ENCODE assay signal across 14 cellular contexts in genomic region chr17:77227461-77228223, GRCh38.
A peak's percentile ranks its signal among the peaks of the same experiment; 100 is the strongest.
DNase-seq lines count a peak whose midpoint lies in the region; ATAC-seq and TF ChIP-seq lines count a peak whose summit lies in the region.
"Had no signal": no experiment of that assay in that cellular context is flagged by ENCODE, and none has a peak within 500 bp of the region (broad histone marks: within the 10 kb centered on the region; RNA-seq: fewer than 3 reads in every experiment).

No MANE protein-coding gene starts in this region.

- H3K27me3 Mint-ChIP-seq in immature natural killer cell (ENCODE audit: low read depth in 3 of 3) = peaks cover 0 to 3% (median 0%) of the 10 kb centered on the region in 3 donors
- H3K27me3 Mint-ChIP-seq in HFFc6 (ENCODE audit: insufficient read depth) = peaks cover 2% of the 10 kb centered on the region

- H3K79me2 ChIP-seq in osteoblast (ENCODE audit: insufficient read depth, low read length) = no peaks in the 10 kb centered on the region

- TF ChIP-seq CTCF in osteoblast (IDR thresholded peaks at IDR 0.05; ENCODE audit: extremely low read depth, low read depth, low read length) = no peak
- TF ChIP-seq CTCF in HFFc6 (IDR thresholded peaks at IDR 0.05) = no peak

- H3K36me3 Mint-ChIP-seq in immature natural killer cell (no peaks in the 10 kb centered on the region), HFFc6 (ENCODE audit: low read depth) (peaks cover 12% of the 10 kb centered on the region; the same call in 1 of the 2 replicates)

- no peak overlapping the region for H3K4me2 ChIP-seq in osteoblast (ENCODE audit: insufficient read depth, low read length)
- H3K4me2 ChIP-seq: KMS-11 had no signal

- peak overlapping the region; percentile 22 for H3K27ac ChIP-seq in SJCRH30
- no peak overlapping the region for H3K27ac ChIP-seq in osteoblast (ENCODE audit: low read depth, low read length)
- H3K27ac ChIP-seq: KMS-11 had no signal

- H4K20me1 ChIP-seq in osteoblast (ENCODE audit: insufficient read depth, low read length) = no peaks in the 10 kb centered on the region

- no peaks in the 10 kb centered on the region for H3K9me3 ChIP-seq in SJCRH30 (replicated peaks)
- H3K9me3 ChIP-seq in osteoblast (ENCODE audit: low read depth, low read length) = no peaks in the 10 kb centered on the region
- H3K9me3 ChIP-seq: mucosa of descending colon had no signal

- ATAC-seq in left cardiac atrium = peak in 1 of 2 donors; percentile 9
- ATAC-seq: mucosa of descending colon, WTC11 had no signal

- H3K27me3 ChIP-seq in SJCRH30 = no peaks in the 10 kb centered on the region
- no peaks in the 10 kb centered on the region for H3K27me3 ChIP-seq in osteoblast (ENCODE audit: insufficient read depth, low read length)

- H3K27ac Mint-ChIP-seq in immature natural killer cell (no peak overlapping the region), HFFc6 (no peak overlapping the region)
- H3K27ac Mint-ChIP-seq: WTC11 had no signal

- DNase-seq in Ammon's horn (ENCODE audit: low spot score) = peak; percentile 38
- DNase-seq in SJCRH30 = no peak
- DNase-seq in left cardiac atrium = peak; percentile 37
- peak; percentile 38 for DNase-seq in osteoblast (ENCODE audit: insufficient read length, low spot score, missing footprints)
- DNase-seq in mucosa of gallbladder (ENCODE audit: low spot score) = no peak
- no peak for DNase-seq in SHP77 treated with DMSO at 0.1 percent for 48 hours (lab: John Stamatoyannopoulos, UW)
- no peak for DNase-seq in immature natural killer cell
- DNase-seq in HFFc6 = no peak
- DNase-seq: activated naive CD4-positive, alpha-beta T cell; effector memory CD4-positive, alpha-beta T cell; mucosa of descending colon; trophoblast cell had no signal

- intact Hi-C loops in left cardiac atrium (cut with DNase I) = no loop called here

- H2AFZ ChIP-seq in osteoblast (ENCODE audit: low read length) = no peak overlapping the region

- H3K4me1 Mint-ChIP-seq in immature natural killer cell (no peaks in the 10 kb centered on the region), HFFc6 (ENCODE audit: low read depth) (no peaks in the 10 kb centered on the region)
- H3K4me1 Mint-ChIP-seq: WTC11 had no signal

- no peaks in the 10 kb centered on the region for H3K36me3 ChIP-seq in SJCRH30
- H3K36me3 ChIP-seq in osteoblast (ENCODE audit: insufficient read depth, low read length) = no peaks in the 10 kb centered on the region

- H3K4me3 Mint-ChIP-seq in immature natural killer cell (no peak overlapping the region), HFFc6 (no peak overlapping the region)
- H3K4me3 Mint-ChIP-seq: WTC11 had no signal

- no peak overlapping the region for H3K4me3 ChIP-seq in SJCRH30
- H3K4me3 ChIP-seq in osteoblast (ENCODE audit: insufficient read depth, low read length) = no peak overlapping the region
- H3K4me3 ChIP-seq: mucosa of descending colon had no signal

- H3K4me1 ChIP-seq in SJCRH30 = peaks cover 8% of the 10 kb centered on the region
- H3K4me1 ChIP-seq in osteoblast (ENCODE audit: insufficient read depth, low read length) = no peaks in the 10 kb centered on the region

- H3K9me3 Mint-ChIP-seq in immature natural killer cell (peaks cover 0 to 2% (median 0%) of the 10 kb centered on the region in 6 donors), HFFc6 (no peaks in the 10 kb centered on the region)
- H3K9me3 Mint-ChIP-seq: WTC11 had no signal

Comparison
In these comparisons a context has a peak if more than half of its experiments do, and no peak if none do; other contexts are left out.
1. DNase-seq: peak in Ammon's horn (single experiment), left cardiac atrium (single experiment) and osteoblast (single experiment); none in SJCRH30 (0 of 2), mucosa of gallbladder (single experiment), SHP77 treated with DMSO at 0.1 percent for 48 hours (single experiment), immature natural killer cell (0 of 3) and HFFc6 (single experiment).